ENCODE assay signal across 15 cellular contexts in the genomic region with DNA sequence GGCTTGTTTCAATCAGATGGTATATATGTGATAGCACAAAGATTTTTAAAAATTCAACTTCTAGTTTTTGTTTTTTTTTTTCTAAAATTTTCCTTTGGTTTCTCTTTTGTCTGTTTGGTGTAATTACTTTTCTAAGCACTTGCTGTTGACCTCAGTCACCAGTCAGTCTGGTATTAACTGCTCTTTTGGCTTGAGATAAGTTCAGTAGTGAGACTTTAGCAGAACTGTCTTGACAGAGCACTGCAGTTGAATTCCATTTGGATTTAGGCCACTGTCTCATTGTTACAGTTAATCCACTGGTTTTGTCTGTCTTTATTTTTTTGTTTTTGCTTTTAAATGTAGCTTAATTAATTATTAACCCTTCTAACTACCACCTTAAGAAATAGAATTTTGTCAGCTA.
"Had no signal": no experiment of that assay in that cellular context is flagged by ENCODE, and none has a peak within 500 bp of the region (broad histone marks: within the 10 kb centered on the region; RNA-seq: fewer than 3 reads in every experiment).

No MANE protein-coding gene starts in this region.

- H3K9me3 Mint-ChIP-seq: activated CD4-positive, alpha-beta memory T cell treated with anti-CD3 and anti-CD28 coated beads, Interleukin-2, amount 10 ng/mL, durations not matched to agents 7 days and 5 days; activated naive CD4-positive, alpha-beta T cell treated with anti-CD3 and anti-CD28 coated beads, Interleukin-2, amount 10 ng/mL, durations not matched to agents 7 days and 5 days; activated T-cell treated with anti-CD3 and anti-CD28 coated beads, Interleukin-2, amount 50 U/mL, for 24 hours; brain; central memory CD8-positive, alpha-beta T cell; nephron progenitor cell; stimulated activated effector memory CD8-positive, alpha-beta T cell treated with anti-CD3 and anti-CD28 coated beads, Interleukin-12 subunit alpha, Interleukin-12 subunit beta, amount 100 ng/mL, for 72 hours had no signal

- H3K9me3 ChIP-seq: psoas muscle had no signal

- H3K4me3 Mint-ChIP-seq: activated CD4-positive, alpha-beta memory T cell treated with anti-CD3 and anti-CD28 coated beads, Interleukin-2, amount 10 ng/mL, durations not matched to agents 7 days and 5 days; activated CD4-positive, alpha-beta T cell treated with anti-CD3 and anti-CD28 coated beads for 36 hours; activated naive CD4-positive, alpha-beta T cell treated with anti-CD3 and anti-CD28 coated beads, Interleukin-2, amount 10 ng/mL, durations not matched to agents 7 days and 5 days; activated T-cell treated with anti-CD3 and anti-CD28 coated beads, Interleukin-2, amount 50 U/mL, for 24 hours; brain; central memory CD8-positive, alpha-beta T cell; nephron progenitor cell; stimulated activated effector memory CD8-positive, alpha-beta T cell treated with anti-CD3 and anti-CD28 coated beads, Interleukin-12 subunit alpha, Interleukin-12 subunit beta, amount 100 ng/mL, for 72 hours; T-helper 17 cell had no signal

- DNase-seq: activated CD4-positive, alpha-beta memory T cell treated with anti-CD3 and anti-CD28 coated beads, Interleukin-2, amount 10 ng/mL, durations not matched to agents 7 days and 5 days; activated CD4-positive, alpha-beta T cell treated with anti-CD3 and anti-CD28 coated beads for 36 hours; activated naive CD4-positive, alpha-beta T cell treated with anti-CD3 and anti-CD28 coated beads, Interleukin-2, amount 10 ng/mL, durations not matched to agents 7 days and 5 days; activated T-cell treated with anti-CD3 and anti-CD28 coated beads, Interleukin-2, amount 50 U/mL, for 24 hours; amniotic stem cell; effector CD8-positive, alpha-beta T cell; foreskin melanocyte; nephron progenitor cell; psoas muscle; T-helper 17 cell had no signal

- H3K27me3 Mint-ChIP-seq: activated CD4-positive, alpha-beta memory T cell treated with anti-CD3 and anti-CD28 coated beads, Interleukin-2, amount 10 ng/mL, durations not matched to agents 7 days and 5 days; activated CD4-positive, alpha-beta T cell treated with anti-CD3 and anti-CD28 coated beads for 36 hours; activated naive CD4-positive, alpha-beta T cell treated with anti-CD3 and anti-CD28 coated beads, Interleukin-2, amount 10 ng/mL, durations not matched to agents 7 days and 5 days; activated T-cell treated with anti-CD3 and anti-CD28 coated beads, Interleukin-2, amount 50 U/mL, for 24 hours; central memory CD8-positive, alpha-beta T cell; T-helper 17 cell had no signal

- H3K4me3 ChIP-seq: psoas muscle had no signal

- H3K4me1 Mint-ChIP-seq: activated CD4-positive, alpha-beta memory T cell treated with anti-CD3 and anti-CD28 coated beads, Interleukin-2, amount 10 ng/mL, durations not matched to agents 7 days and 5 days; activated CD4-positive, alpha-beta T cell treated with anti-CD3 and anti-CD28 coated beads for 36 hours; activated naive CD4-positive, alpha-beta T cell treated with anti-CD3 and anti-CD28 coated beads, Interleukin-2, amount 10 ng/mL, durations not matched to agents 7 days and 5 days; stimulated activated effector memory CD8-positive, alpha-beta T cell treated with anti-CD3 and anti-CD28 coated beads, Interleukin-12 subunit alpha, Interleukin-12 subunit beta, amount 100 ng/mL, for 72 hours had no signal

- H3K27ac Mint-ChIP-seq: activated CD4-positive, alpha-beta memory T cell treated with anti-CD3 and anti-CD28 coated beads, Interleukin-2, amount 10 ng/mL, durations not matched to agents 7 days and 5 days; activated CD4-positive, alpha-beta T cell treated with anti-CD3 and anti-CD28 coated beads for 36 hours; activated naive CD4-positive, alpha-beta T cell treated with anti-CD3 and anti-CD28 coated beads, Interleukin-2, amount 10 ng/mL, durations not matched to agents 7 days and 5 days; activated T-cell treated with anti-CD3 and anti-CD28 coated beads, Interleukin-2, amount 50 U/mL, for 24 hours; brain; nephron progenitor cell; stimulated activated effector memory CD8-positive, alpha-beta T cell treated with anti-CD3 and anti-CD28 coated beads, Interleukin-12 subunit alpha, Interleukin-12 subunit beta, amount 100 ng/mL, for 72 hours; T-helper 17 cell had no signal

- FAIRE-seq: islet of Langerhans, urothelium cell line had no signal

- H3K27ac ChIP-seq: psoas muscle had no signal

- ATAC-seq: activated CD4-positive, alpha-beta T cell treated with anti-CD3 and anti-CD28 coated beads for 36 hours; stimulated activated effector memory CD8-positive, alpha-beta T cell treated with anti-CD3 and anti-CD28 coated beads, Interleukin-12 subunit alpha, Interleukin-12 subunit beta, amount 100 ng/mL, for 72 hours; T-helper 17 cell had no signal
